17 cellular contexts compared by ENCODE assay signal in the genomic region with DNA sequence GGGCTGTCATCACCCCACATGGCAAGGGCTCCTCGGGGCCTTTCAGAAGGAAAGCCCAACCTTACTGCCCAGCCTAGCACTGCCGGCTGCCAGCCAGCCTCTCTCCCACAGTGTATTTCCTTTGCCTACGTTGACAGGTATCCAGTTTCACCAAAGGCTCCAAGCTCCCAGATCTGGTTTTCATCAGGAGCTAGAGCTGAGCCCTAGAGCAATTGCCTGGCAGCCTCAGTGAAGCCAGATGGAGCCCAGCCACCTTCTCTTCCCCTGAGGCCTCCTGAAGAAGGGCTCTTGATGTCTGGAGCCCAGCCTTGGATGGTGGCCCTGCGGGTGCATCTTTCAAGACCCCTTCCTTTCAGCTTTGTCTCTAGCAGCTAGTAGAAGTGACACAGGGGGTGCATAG. TPM values are rescaled to one million over a fixed set of nuclear protein-coding genes. Genes with fewer than 3 reads are reported as not detected.
DNase-seq lines count a peak whose midpoint lies in the region; ATAC-seq and TF ChIP-seq lines count a peak whose summit lies in the region.
"Had no signal": no experiment of that assay in that cellular context is flagged by ENCODE, and none has a peak within 500 bp of the region (broad histone marks: within the 10 kb centered on the region; RNA-seq: fewer than 3 reads in every experiment).

No MANE protein-coding gene starts in this region.

- H3K4me2 ChIP-seq in SK-N-SH (no peak overlapping the region), hepatocyte (no peak overlapping the region)
- H3K4me2 ChIP-seq: smooth muscle cell had no signal

- POLR2A ChIA-PET in SK-N-SH (lab: Yijun Ruan, JAX) = no interaction called here

- no peaks in the 10 kb centered on the region for H3K9me3 ChIP-seq in SK-N-SH
- H3K9me3 ChIP-seq in hepatocyte (ENCODE audit: low read depth) = no peaks in the 10 kb centered on the region
- no peaks in the 10 kb centered on the region for H3K9me3 ChIP-seq in thyroid gland

- H4K20me1 ChIP-seq in SK-N-SH (ENCODE audit: insufficient read depth) (no peaks in the 10 kb centered on the region), hepatocyte (ENCODE audit: insufficient read depth, poor library complexity, severe bottlenecking) (no peaks in the 10 kb centered on the region)

- CTCF ChIA-PET in SK-N-SH (lab: Yijun Ruan, JAX) = interaction anchor here (0.7 kb wide), 1 partner anchor 62 kb away, joined by 3 read pairs; no protein-coding TSS in a partner anchor

- ATAC-seq in HG03175 (IDR thresholded peaks at IDR 0.05; ENCODE audit: unreplicated experiment) = no peak
- ATAC-seq: CD8-positive, alpha-beta T cell had no signal

- DNase-seq in NCI-H510A treated with DMSO at 0.1 percent for 48 hours (lab: John Stamatoyannopoulos, UW) (peak; percentile 45), NCI-H510A (lab: John Stamatoyannopoulos, UW) (no peak), SK-N-SH (peak; percentile 41), hepatocyte (ENCODE audit: low spot score) (peak; percentile 76), thyroid gland (peak; percentile 18 to 58), A172 (ENCODE audit: low spot score) (no peak), MV-4-11 (lab: John Stamatoyannopoulos, UW) (no peak)
- DNase-seq: 8988T; activated CD4-positive, CD25-positive, alpha-beta regulatory T cell; activated CD8-positive, alpha-beta memory T cell treated with anti-CD3 and anti-CD28 coated beads, Interleukin-2, amount 50 U/mL, for 4 hours; CD8-positive, alpha-beta T cell; H9; NCI-H187 treated with DMSO at 0.1 percent for 48 hours had no signal

- TF ChIP-seq CTCF in SK-N-SH (IDR thresholded peaks at IDR 0.05) = no peak
- no peak for TF ChIP-seq CTCF in hepatocyte (IDR thresholded peaks at IDR 0.05; ENCODE audit: poor library complexity)
- no peak for TF ChIP-seq CTCF in thyroid gland (IDR thresholded peaks at IDR 0.05)

- H3K27ac ChIP-seq in SK-N-SH (ENCODE audit: low read depth in 2 of 2, low read length in 1 of 2) (no peak overlapping the region; a peak in 1 of 4 replicates), hepatocyte (peak overlapping the region; percentile 70), thyroid gland (no peak overlapping the region)

- no peak; a peak in 1 of 4 replicates for TF ChIP-seq EP300 in SK-N-SH (IDR thresholded peaks at IDR 0.05; ENCODE audit: borderline replicate concordance in 1 of 2, low read depth in 1 of 2, low read length in 1 of 2)

- H2AFZ ChIP-seq in SK-N-SH (ENCODE audit: low read depth) (no peak overlapping the region), hepatocyte (no peak overlapping the region)

- 22% methylated on average over 4 of the region's 4 CpGs for WGBS in SK-N-SH (ENCODE audit: low lambda C conversion rate)
- WGBS in hepatocyte (ENCODE audit: low lambda C conversion rate, missing lambda C conversion rate) = 34% methylated on average over 4 of the region's 4 CpGs
- 11 to 24% methylated on average over 4 of the region's 4 CpGs for WGBS in thyroid gland, 2 donors

- H3F3A ChIP-seq in SK-N-SH (replicated peaks; ENCODE audit: insufficient read depth) = no peaks in the 10 kb centered on the region

- H3K36me3 ChIP-seq in SK-N-SH (replicated peaks in 1 of 2; ENCODE audit: control insufficient read depth in 1 of 2, insufficient read depth in 2 of 2, low read length in 1 of 2) = no peaks in the 10 kb centered on the region
- no peaks in the 10 kb centered on the region for H3K36me3 ChIP-seq in hepatocyte (replicated peaks; ENCODE audit: insufficient read depth, low read depth)
- H3K36me3 ChIP-seq in thyroid gland = no peaks in the 10 kb centered on the region

- intact Hi-C loops in thyroid gland (cut with DNase I) = no loop called here

- H3K9me2 ChIP-seq in SK-N-SH = no peaks in the 10 kb centered on the region
- no peaks in the 10 kb centered on the region for H3K9me2 ChIP-seq in hepatocyte (replicated peaks; ENCODE audit: insufficient read depth)

- H3K9ac ChIP-seq in SK-N-SH = no peak overlapping the region

- H3K4me1 ChIP-seq in SK-N-SH (ENCODE audit: control insufficient read depth in 1 of 2, insufficient read depth in 2 of 2, low read depth in 1 of 2, low read length in 1 of 2) (peaks cover 4 to 23% of the 10 kb centered on the region in 2 experiments; a peak in 2 of 4 replicates), hepatocyte (ENCODE audit: insufficient read depth) (peaks cover 16% of the 10 kb centered on the region), thyroid gland (peaks cover 0 to 6% of the 10 kb centered on the region in 2 donors)

- no peak for TF ChIP-seq RAD21 in SK-N-SH (IDR thresholded peaks at IDR 0.05; ENCODE audit: low read length)

- H3K79me2 ChIP-seq in SK-N-SH (ENCODE audit: insufficient read depth) = no peaks in the 10 kb centered on the region
- no peaks in the 10 kb centered on the region for H3K79me2 ChIP-seq in hepatocyte

- H3K27me3 ChIP-seq in SK-N-SH (ENCODE audit: insufficient read depth) = no peaks in the 10 kb centered on the region; the same call in 1 of the 2 replicates
- H3K27me3 ChIP-seq in hepatocyte = no peaks in the 10 kb centered on the region
- no peaks in the 10 kb centered on the region for H3K27me3 ChIP-seq in thyroid gland

- TF ChIP-seq POLR2A in thyroid gland (IDR thresholded peaks at IDR 0.05) = no peak

- no peak overlapping the region for H3K4me3 ChIP-seq in SK-N-SH (ENCODE audit: low read depth in 2 of 2, low read length in 1 of 2)
- H3K4me3 ChIP-seq in hepatocyte = no peak overlapping the region
- no peak overlapping the region for H3K4me3 ChIP-seq in thyroid gland (replicated peaks in 1 of 3)
- H3K4me3 ChIP-seq: smooth muscle cell had no signal

TF ChIP-seq in SK-N-SH, 30 proteins besides CTCF, POLR2A, EP300 and RAD21:
- TF ChIP-seq JUND (IDR thresholded peaks at IDR 0.05) (no peak), NFIC (IDR thresholded peaks at IDR 0.05; ENCODE audit: borderline replicate concordance) (peak; percentile 47; the same call in 1 of the 2 replicates), RXRA (IDR thresholded peaks at IDR 0.05; ENCODE audit: borderline replicate concordance, low read depth) (no peak), PBX3 (IDR thresholded peaks at IDR 0.05) (peak; percentile 85), EZH2phosphoT487 (IDR thresholded peaks at IDR 0.05; ENCODE audit: borderline replicate concordance, low read depth) (no peak), MXI1 (IDR thresholded peaks at IDR 0.05; ENCODE audit: low read depth, low read length) (no peak), POLR2AphosphoS5 (IDR thresholded peaks at IDR 0.05; ENCODE audit: low read depth, low read length) (peak; percentile 50), SMC3 (IDR thresholded peaks at IDR 0.05; ENCODE audit: low read depth, low read length) (no peak), FOXM1 (IDR thresholded peaks at IDR 0.05; ENCODE audit: low read depth) (no peak), TCF12 (IDR thresholded peaks at IDR 0.05) (peak; percentile 96)
- TF ChIP-seq, protein P1, sequence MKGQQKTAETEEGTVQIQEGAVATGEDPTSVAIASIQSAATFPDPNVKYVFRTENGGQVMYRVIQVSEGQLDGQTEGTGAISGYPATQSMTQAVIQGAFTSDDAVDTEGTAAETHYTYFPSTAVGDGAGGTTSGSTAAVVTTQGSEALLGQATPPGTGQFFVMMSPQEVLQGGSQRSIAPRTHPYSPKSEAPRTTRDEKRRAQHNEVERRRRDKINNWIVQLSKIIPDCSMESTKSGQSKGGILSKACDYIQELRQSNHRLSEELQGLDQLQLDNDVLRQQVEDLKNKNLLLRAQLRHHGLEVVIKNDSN (IDR thresholded peaks at IDR 0.05; ENCODE audit: borderline replicate concordance, low read depth) = no peak
- TF ChIP-seq, protein P2, sequence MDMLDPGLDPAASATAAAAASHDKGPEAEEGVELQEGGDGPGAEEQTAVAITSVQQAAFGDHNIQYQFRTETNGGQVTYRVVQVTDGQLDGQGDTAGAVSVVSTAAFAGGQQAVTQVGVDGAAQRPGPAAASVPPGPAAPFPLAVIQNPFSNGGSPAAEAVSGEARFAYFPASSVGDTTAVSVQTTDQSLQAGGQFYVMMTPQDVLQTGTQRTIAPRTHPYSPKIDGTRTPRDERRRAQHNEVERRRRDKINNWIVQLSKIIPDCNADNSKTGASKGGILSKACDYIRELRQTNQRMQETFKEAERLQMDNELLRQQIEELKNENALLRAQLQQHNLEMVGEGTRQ (IDR thresholded peaks at IDR 0.05; ENCODE audit: borderline replicate concordance, low read depth, low read length) = no peak

RNA-seq across cellular contexts. Expression of gene CRABP1, which starts 20.3 kb away (rescaled TPM):
- polyA plus RNA-seq in SK-N-SH (2012; rRNA removed) (1.0 and 1.6 TPM in 2 replicates), hepatocyte (153 and 179 TPM in 2 replicates)
- 1.4 and 2.1 TPM in 2 replicates for polyA plus RNA-seq in SK-N-SH (2012; cell fraction: cytosol; rRNA removed)
- 0.38 and 0.54 TPM in 2 replicates for polyA plus RNA-seq in SK-N-SH (2012; cell fraction: nucleus; rRNA removed)
- total RNA-seq in hepatocyte (132 and 140 TPM in 2 replicates), thyroid gland (100 to 1,000 TPM in 2 of 4 donors, 10 to 100 TPM in 2; 19.6 to 211 (median 105) TPM)
- not detected in 2 replicates for total RNA-seq in A172 (2014; rRNA removed; shearing (Covaris generic))
- total RNA-seq: CD8-positive, alpha-beta T cell; endothelial cell of umbilical vein; osteoblast had no signal

Comparison
In these comparisons a context has a peak if more than half of its experiments do, and no peak if none do; other contexts are left out.
1. DNase-seq: peak in NCI-H510A treated with DMSO at 0.1 percent for 48 hours (single experiment), SK-N-SH (single experiment), hepatocyte (single experiment) and thyroid gland (2 of 2); none in NCI-H510A (single experiment), A172 (single experiment) and MV-4-11 (single experiment).
2. RNA of gene CRABP1, which starts 20.3 kb away (total RNA-seq): 132 to 140 TPM in hepatocyte and 19.6 to 211 TPM in thyroid gland; not detected in A172; every median in the first group is over 10 times any median in the second.